In genomic region chr17:35361027-35361426, GRCh38 we compare ENCODE assay signal across 28 cellular contexts. TPM values are rescaled to one million over a fixed set of nuclear protein-coding genes. Genes with fewer than 3 reads are reported as not detected.
A peak's percentile ranks its signal among the peaks of the same experiment; 100 is the strongest.
DNase-seq lines count a peak whose midpoint lies in the region; ATAC-seq and TF ChIP-seq lines count a peak whose summit lies in the region.
"Had no signal": no experiment of that assay in that cellular context is flagged by ENCODE, and none has a peak within 500 bp of the region (broad histone marks: within the 10 kb centered on the region; RNA-seq: fewer than 3 reads in every experiment).

No MANE protein-coding gene starts in this region.

- H3K4me3 Mint-ChIP-seq in activated T-cell treated with anti-CD3 and anti-CD28 coated beads, Interleukin-2, amount 50 U/mL, for 72 hours: peak overlapping the region in 1 of 2 donors; percentile 5
- peak overlapping the region in 1 of 7 donors; percentile 14 for H3K4me3 Mint-ChIP-seq in CD8-positive, alpha-beta memory T cell
- H3K4me3 Mint-ChIP-seq: CD14-positive monocyte, HFFc6 had no signal

- no peak for DNase-seq in activated T-cell treated with anti-CD3 and anti-CD28 coated beads, Interleukin-2, amount 50 U/mL, for 72 hours
- DNase-seq in activated T-cell treated with anti-CD3 and anti-CD28 coated beads for 4 hours (no peak), NB4 (ENCODE audit: low read depth) (no peak), myocyte (ENCODE audit: low read depth) (peak; percentile 14), DMS153 treated with DMSO at 0.1 percent for 48 hours (lab: John Stamatoyannopoulos, UW; ENCODE audit: unreplicated experiment) (no peak), mesenteric fat pad (ENCODE audit: low spot score) (no peak), KBM-7 (no peak)
- DNase-seq in CD8-positive, alpha-beta memory T cell: no peak
- DNase-seq: 8988T, ACHN, BE2C, DMS53, EL, GDM1, GOT3, HFFc6, Karpas-422, NCI-H1105, NCI-H1436 treated with DMSO at 0.1 percent for 48 hours, NCI-H1930, NCI-H2107, NCI-H524, NCI-H748 treated with DMSO at 0.1 percent for 48 hours had no signal

- peaks cover 9% of the 10 kb centered on the region for H3K36me3 ChIP-seq in CD8-positive, alpha-beta memory T cell (ENCODE audit: insufficient read depth, low read length)
- H3K36me3 ChIP-seq: BE2C had no signal

- H3K4me1 ChIP-seq in CD8-positive, alpha-beta memory T cell (ENCODE audit: insufficient read depth, low read length): peaks cover 3% of the 10 kb centered on the region
- H3K4me1 ChIP-seq: BE2C, HAP-1, SJSA1 had no signal

- H3K27me3 ChIP-seq in CD8-positive, alpha-beta memory T cell (ENCODE audit: insufficient read depth, low read length, poor library complexity, severe bottlenecking): no peaks in the 10 kb centered on the region
- H3K27me3 ChIP-seq: SJSA1 had no signal

- H3K36me3 Mint-ChIP-seq in activated T-cell treated with anti-CD3 and anti-CD28 coated beads, Interleukin-2, amount 50 U/mL, for 72 hours (ENCODE audit: insufficient read depth in 2 of 2): peaks cover 26 to 60% of the 10 kb centered on the region in 2 donors
- H3K36me3 Mint-ChIP-seq in CD8-positive, alpha-beta memory T cell: peaks cover 17 to 79% (median 31%) of the 10 kb centered on the region in 3 donors

- in situ Hi-C loops in KBM-7 (cut with MboI; ENCODE audit: low pct_unique_long_range_greater_than_20kb, low sequenced_read_pairs): loop anchor here (25.0 kb wide), 1 partner anchor 176 kb away; the partner anchor contains the start of gene SLFN12L

- POLR2A ChIA-PET in CD8-positive, alpha-beta memory T cell (lab: Charles Lee): no interaction called here

- no peak for ATAC-seq in activated T-cell treated with anti-CD3 and anti-CD28 coated beads, Interleukin-2, amount 50 U/mL, for 72 hours (replicated peaks in 1 of 2)
- ATAC-seq: GM12878 had no signal

- H3K4me3 ChIP-seq in CD8-positive, alpha-beta memory T cell (ENCODE audit: low read length): no peak overlapping the region
- peak overlapping the region; percentile 0 for H3K4me3 ChIP-seq in NB4 (ENCODE audit: low read depth, low read length)
- H3K4me3 ChIP-seq: GM12878, HAP-1, SJSA1 had no signal

- H3K27me3 Mint-ChIP-seq in activated T-cell treated with anti-CD3 and anti-CD28 coated beads, Interleukin-2, amount 50 U/mL, for 72 hours (ENCODE audit: low read depth): no peaks in the 10 kb centered on the region
- H3K27me3 Mint-ChIP-seq in CD8-positive, alpha-beta memory T cell: no peaks in the 10 kb centered on the region

- no peak for TF ChIP-seq CTCF in NB4 (IDR thresholded peaks at IDR 0.05; ENCODE audit: low read depth, low read length)

- H3K9me3 ChIP-seq in CD8-positive, alpha-beta memory T cell (ENCODE audit: low read length): no peaks in the 10 kb centered on the region
- H3K9me3 ChIP-seq: BE2C, HAP-1, SJSA1 had no signal

- H3K4me1 Mint-ChIP-seq in activated T-cell treated with anti-CD3 and anti-CD28 coated beads, Interleukin-2, amount 50 U/mL, for 72 hours (ENCODE audit: low read depth): peaks cover 23% of the 10 kb centered on the region
- peaks cover 29 to 75% (median 64%) of the 10 kb centered on the region in 3 donors for H3K4me1 Mint-ChIP-seq in CD8-positive, alpha-beta memory T cell

- no peak for TF ChIP-seq POLR2A in NB4 (IDR thresholded peaks at IDR 0.05; ENCODE audit: extremely low read depth, insufficient read length)

- CTCF ChIA-PET in CD8-positive, alpha-beta memory T cell (lab: Charles Lee): interaction anchor here (0.8 kb wide), 1 partner anchor 12 kb away, joined by 3 read pairs; the partner anchor contains the start of gene SLFN11

- peak overlapping the region; percentile 52 for H3K27ac Mint-ChIP-seq in activated T-cell treated with anti-CD3 and anti-CD28 coated beads, Interleukin-2, amount 50 U/mL, for 72 hours
- peak overlapping the region in 5 of 8 donors; percentile 3 to 80 (median 25) for H3K27ac Mint-ChIP-seq in CD8-positive, alpha-beta memory T cell
- H3K27ac Mint-ChIP-seq: HFFc6 had no signal

- H3K9me3 Mint-ChIP-seq in activated T-cell treated with anti-CD3 and anti-CD28 coated beads, Interleukin-2, amount 50 U/mL, for 72 hours: no peaks in the 10 kb centered on the region
- no peaks in the 10 kb centered on the region for H3K9me3 Mint-ChIP-seq in CD8-positive, alpha-beta memory T cell
- H3K9me3 Mint-ChIP-seq: CD14-positive monocyte, HFFc6 had no signal

- H3K27ac ChIP-seq in CD8-positive, alpha-beta memory T cell (ENCODE audit: low read depth, low read length): no peak overlapping the region
- H3K27ac ChIP-seq: HL-60, SJSA1 had no signal

RNA-seq across cellular contexts. Expression of gene SLFN11, which starts 12.4 kb away (rescaled TPM):
- total RNA-seq in activated T-cell treated with anti-CD3 and anti-CD28 coated beads, Interleukin-2, amount 50 U/mL, for 72 hours: 10 to 100 TPM; 37.1 to 64.7 TPM
- 10 to 100 TPM; 39.5 to 48.4 TPM for total RNA-seq in CD8-positive, alpha-beta memory T cell
- 17.0 TPM for polyA plus RNA-seq in CD8-positive, alpha-beta memory T cell
- total RNA-seq in myocyte: 6.5 and 15.1 TPM in 2 replicates
- 6.0 TPM for polyA plus RNA-seq in myocyte (2012)
- total RNA-seq in mesenteric fat pad: 54.7 TPM
